In genomic region chr14:59306775-59307174, GRCh38 we compare ENCODE assay signal across 15 cellular contexts.
A peak's percentile ranks its signal among the peaks of the same experiment; 100 is the strongest.
DNase-seq lines count a peak whose midpoint lies in the region; ATAC-seq and TF ChIP-seq lines count a peak whose summit lies in the region.
"Had no signal": no experiment of that assay in that cellular context is flagged by ENCODE, and none has a peak within 500 bp of the region (broad histone marks: within the 10 kb centered on the region; RNA-seq: fewer than 3 reads in every experiment).

No MANE protein-coding gene starts in this region.

- H3K4me2 ChIP-seq in HCT116 (ENCODE audit: low read length) (peak overlapping the region; percentile 38), skeletal muscle satellite cell (ENCODE audit: low read length) (peak overlapping the region; percentile 21)

- no peak for DNase-seq in HCT116 (ENCODE audit: low read depth, low spot score)
- DNase-seq in RPMI7951 (ENCODE audit: low read depth), result peak; percentile 51
- peak; percentile 73 to 89 for DNase-seq in foreskin keratinocyte
- DNase-seq in activated T-cell treated with anti-CD3 and anti-CD28 coated beads, Interleukin-2, amount 50 U/mL, for 24 hours, result no peak
- DNase-seq in activated CD4-positive, alpha-beta T cell treated with anti-CD3 and anti-CD28 coated beads for 36 hours, result no peak
- no peak for DNase-seq in GDM1 (lab: John Stamatoyannopoulos, UW)
- DNase-seq: activated CD4-positive, alpha-beta memory T cell treated with anti-CD3 and anti-CD28 coated beads, Interleukin-2, amount 10 ng/mL, durations not matched to agents 7 days and 5 days; activated naive CD8-positive, alpha-beta T cell treated with anti-CD3 and anti-CD28 coated beads, Interleukin-2, amount 50 U/mL, for 24 hours; DND-41; esophagus squamous epithelium; Karpas-422; left lung; NCI-H446 had no signal

- H3K9me3 Mint-ChIP-seq in activated T-cell treated with anti-CD3 and anti-CD28 coated beads, Interleukin-2, amount 50 U/mL, for 24 hours, result no peaks in the 10 kb centered on the region
- no peaks in the 10 kb centered on the region for H3K9me3 Mint-ChIP-seq in activated CD4-positive, alpha-beta T cell treated with anti-CD3 and anti-CD28 coated beads for 36 hours (ENCODE audit: low read depth)
- H3K9me3 Mint-ChIP-seq: activated CD4-positive, alpha-beta memory T cell treated with anti-CD3 and anti-CD28 coated beads, Interleukin-2, amount 10 ng/mL, durations not matched to agents 7 days and 5 days; activated naive CD8-positive, alpha-beta T cell treated with anti-CD3 and anti-CD28 coated beads, Interleukin-2, amount 50 U/mL, for 24 hours had no signal

- H3K4me1 ChIP-seq in HCT116 (ENCODE audit: control insufficient read depth in 1 of 2, insufficient read depth in 2 of 2, low read length in 2 of 2) (peaks cover 19 to 20% of the 10 kb centered on the region in 2 experiments), foreskin keratinocyte (peaks cover 37% of the 10 kb centered on the region), skeletal muscle satellite cell (ENCODE audit: control insufficient read depth, insufficient read depth, low read length) (peaks cover 48% of the 10 kb centered on the region)
- H3K4me1 ChIP-seq: prostate gland had no signal

- CTCF ChIA-PET in HCT116 (lab: Charles Lee), result interaction anchor here (0.7 to 1.4 kb wide), 2 partner anchors 54 to 882 kb away, joined by 3 read pairs; no protein-coding TSS in a partner anchor
- CTCF ChIA-PET in activated CD4-positive, alpha-beta T cell treated with anti-CD3 and anti-CD28 coated beads for 36 hours (lab: Charles Lee), result no interaction called here

- H3K4me1 Mint-ChIP-seq in activated T-cell treated with anti-CD3 and anti-CD28 coated beads, Interleukin-2, amount 50 U/mL, for 24 hours (ENCODE audit: low read depth), result peaks cover 6% of the 10 kb centered on the region
- peaks cover under 1% of the 10 kb centered on the region for H3K4me1 Mint-ChIP-seq in activated CD4-positive, alpha-beta T cell treated with anti-CD3 and anti-CD28 coated beads for 36 hours

- H3K9ac ChIP-seq in HCT116 (ENCODE audit: low read length), result no peak overlapping the region
- H3K9ac ChIP-seq in skeletal muscle satellite cell (ENCODE audit: low read depth, low read length), result no peak overlapping the region

- H3K4me3 ChIP-seq in HCT116 (replicated peaks in 1 of 2; ENCODE audit: low read depth in 1 of 2, low read length in 2 of 2) (no peak overlapping the region), skeletal muscle satellite cell (ENCODE audit: low read length) (no peak overlapping the region)
- H3K4me3 ChIP-seq: esophagus squamous epithelium, left lung, prostate gland had no signal

- TF ChIP-seq POLR2A in HCT116 (IDR thresholded peaks at IDR 0.05; ENCODE audit: borderline replicate concordance, extremely low read depth, insufficient read depth, insufficient read length), result no peak

- intact Hi-C loops in HCT116 (cut with micrococcal nuclease), result no loop called here
- intact Hi-C loops in activated CD4-positive, alpha-beta T cell treated with anti-CD3 and anti-CD28 coated beads for 36 hours (cut with DNase I, micrococcal nuclease), result no loop called here

- RAD21 ChIA-PET in HCT116 (lab: Charles Lee; ENCODE audit: low non-redundant PET in 1 of 2, low total read pairs in 2 of 2, uncharacterized antibody in 2 of 2, unreplicated experiment in 2 of 2), result no interaction called here

- no peak for TF ChIP-seq RAD21 in HCT116 (IDR thresholded peaks at IDR 0.05; ENCODE audit: low read depth)

- H3K27ac Mint-ChIP-seq in activated T-cell treated with anti-CD3 and anti-CD28 coated beads, Interleukin-2, amount 50 U/mL, for 24 hours, result no peak overlapping the region
- no peak overlapping the region for H3K27ac Mint-ChIP-seq in activated CD4-positive, alpha-beta T cell treated with anti-CD3 and anti-CD28 coated beads for 36 hours
- H3K27ac Mint-ChIP-seq: activated CD4-positive, alpha-beta memory T cell treated with anti-CD3 and anti-CD28 coated beads, Interleukin-2, amount 10 ng/mL, durations not matched to agents 7 days and 5 days; activated naive CD8-positive, alpha-beta T cell treated with anti-CD3 and anti-CD28 coated beads, Interleukin-2, amount 50 U/mL, for 24 hours had no signal

- no peaks in the 10 kb centered on the region for H3K79me2 ChIP-seq in HCT116 (ENCODE audit: insufficient read depth, low read length)

- H3K27me3 ChIP-seq in HCT116 (ENCODE audit: insufficient read depth, low read length), result no peaks in the 10 kb centered on the region
- no peaks in the 10 kb centered on the region for H3K27me3 ChIP-seq in foreskin keratinocyte
- no peaks in the 10 kb centered on the region for H3K27me3 ChIP-seq in skeletal muscle satellite cell (ENCODE audit: control insufficient read depth, insufficient read depth, low read length)
- H3K27me3 ChIP-seq: esophagus squamous epithelium, left lung had no signal

- BruUV-seq in HCT116 (replicated peaks; lab: Mats Ljungman, UMichigan), result no TSS peak

- ATAC-seq in HCT116 (peak; percentile 46; the same call in 1 of the 2 replicates), foreskin keratinocyte (peak; percentile 95)
- ATAC-seq in activated CD4-positive, alpha-beta T cell treated with anti-CD3 and anti-CD28 coated beads for 36 hours, result no peak
- ATAC-seq: activated naive CD8-positive, alpha-beta T cell treated with anti-CD3 and anti-CD28 coated beads, Interleukin-2, amount 50 U/mL, for 24 hours had no signal

- H3K9me3 ChIP-seq in HCT116 (ENCODE audit: control insufficient read depth in 1 of 2, insufficient read depth in 1 of 2, low read depth in 1 of 2, low read length in 2 of 2) (no peaks in the 10 kb centered on the region), skeletal muscle satellite cell (replicated peaks; ENCODE audit: low read length) (no peaks in the 10 kb centered on the region)
- H3K9me3 ChIP-seq: esophagus squamous epithelium, left lung, prostate gland had no signal

- no peak overlapping the region for H3K4me3 Mint-ChIP-seq in activated T-cell treated with anti-CD3 and anti-CD28 coated beads, Interleukin-2, amount 50 U/mL, for 24 hours
- H3K4me3 Mint-ChIP-seq in activated CD4-positive, alpha-beta T cell treated with anti-CD3 and anti-CD28 coated beads for 36 hours, result no peak overlapping the region
- H3K4me3 Mint-ChIP-seq: activated CD4-positive, alpha-beta memory T cell treated with anti-CD3 and anti-CD28 coated beads, Interleukin-2, amount 10 ng/mL, durations not matched to agents 7 days and 5 days; activated naive CD8-positive, alpha-beta T cell treated with anti-CD3 and anti-CD28 coated beads, Interleukin-2, amount 50 U/mL, for 24 hours had no signal

- H4K20me1 ChIP-seq in HCT116 (ENCODE audit: insufficient read depth), result no peaks in the 10 kb centered on the region

- H3K27me3 Mint-ChIP-seq in activated T-cell treated with anti-CD3 and anti-CD28 coated beads, Interleukin-2, amount 50 U/mL, for 24 hours, result no peaks in the 10 kb centered on the region
- no peaks in the 10 kb centered on the region for H3K27me3 Mint-ChIP-seq in activated CD4-positive, alpha-beta T cell treated with anti-CD3 and anti-CD28 coated beads for 36 hours
- H3K27me3 Mint-ChIP-seq: activated CD4-positive, alpha-beta memory T cell treated with anti-CD3 and anti-CD28 coated beads, Interleukin-2, amount 10 ng/mL, durations not matched to agents 7 days and 5 days; activated naive CD8-positive, alpha-beta T cell treated with anti-CD3 and anti-CD28 coated beads, Interleukin-2, amount 50 U/mL, for 24 hours had no signal

- H3K36me3 Mint-ChIP-seq in activated T-cell treated with anti-CD3 and anti-CD28 coated beads, Interleukin-2, amount 50 U/mL, for 24 hours (ENCODE audit: low read depth), result no peaks in the 10 kb centered on the region
- no peaks in the 10 kb centered on the region for H3K36me3 Mint-ChIP-seq in activated CD4-positive, alpha-beta T cell treated with anti-CD3 and anti-CD28 coated beads for 36 hours (ENCODE audit: low read depth)

- H2AFZ ChIP-seq in HCT116 (ENCODE audit: low read depth, low read length, poor library complexity, severe bottlenecking), result no peak overlapping the region

- H3K36me3 ChIP-seq in HCT116 (ENCODE audit: control insufficient read depth in 1 of 2, insufficient read depth in 2 of 2, low read length in 2 of 2), result no peaks in the 10 kb centered on the region
- no peaks in the 10 kb centered on the region for H3K36me3 ChIP-seq in skeletal muscle satellite cell (ENCODE audit: insufficient read depth, low read length)
- H3K36me3 ChIP-seq: esophagus squamous epithelium, left lung, prostate gland had no signal

- TF ChIP-seq CTCF in HCT116 (IDR thresholded peaks at IDR 0.05 in 2 of 3, conservative IDR thresholded peaks at IDR 0.05 in 1 of 3; ENCODE audit: borderline replicate concordance in 1 of 3, insufficient read depth in 1 of 3, low read depth in 2 of 3, low read length in 2 of 3) (no peak), foreskin keratinocyte (conservative IDR thresholded peaks at IDR 0.05) (no peak)

- no peak overlapping the region for H3K27ac ChIP-seq in HCT116 (ENCODE audit: low read depth, low read length)
- no peak overlapping the region for H3K27ac ChIP-seq in foreskin keratinocyte
- H3K27ac ChIP-seq: esophagus squamous epithelium, left lung, prostate gland had no signal

- POLR2A ChIA-PET in HCT116 (lab: Charles Lee), result no interaction called here
- POLR2A ChIA-PET in activated CD4-positive, alpha-beta T cell treated with anti-CD3 and anti-CD28 coated beads for 36 hours (lab: Charles Lee), result no interaction called here

- no peaks in the 10 kb centered on the region for H3K9me2 ChIP-seq in HCT116 (ENCODE audit: insufficient read depth)

TF ChIP-seq in HCT116, 20 proteins besides CTCF, POLR2A, EP300 and RAD21:
- no peak for TF ChIP-seq CBX3 (IDR thresholded peaks at IDR 0.05; ENCODE audit: low read depth)
- TF ChIP-seq FOSL1 (IDR thresholded peaks at IDR 0.05; ENCODE audit: low read depth), result peak; percentile 24; the same call in 1 of the 2 replicates
- no peak for TF ChIP-seq YY1 (IDR thresholded peaks at IDR 0.05; ENCODE audit: extremely low read depth, insufficient replicate concordance, low read depth, low read length)
- no peak for TF ChIP-seq EGR1 (IDR thresholded peaks at IDR 0.05; ENCODE audit: low read depth)
- TF ChIP-seq ELF1 (IDR thresholded peaks at IDR 0.05; ENCODE audit: borderline replicate concordance, low read depth), result peak; percentile 26; the same call in 1 of the 2 replicates
- TF ChIP-seq CEBPB (IDR thresholded peaks at IDR 0.05; ENCODE audit: low read depth), result no peak; the same call in 1 of the 2 replicates
- peak; percentile 16; the same call in 1 of the 2 replicates for TF ChIP-seq SP1 (IDR thresholded peaks at IDR 0.05; ENCODE audit: low read depth)

Comparison
In these comparisons a context has a peak if more than half of its experiments do, and no peak if none do; other contexts are left out.
1. DNase-seq: peak in RPMI7951 (single experiment) and foreskin keratinocyte (2 of 2); none in HCT116 (single experiment), activated T-cell treated with anti-CD3 and anti-CD28 coated beads, Interleukin-2, amount 50 U/mL, for 24 hours (single experiment), activated CD4-positive, alpha-beta T cell treated with anti-CD3 and anti-CD28 coated beads for 36 hours (single experiment) and GDM1 (single experiment).